Comparison of ENCODE assay signal across 3 cellular contexts in genomic region chr11:61529537-61530225, GRCh38.
A peak's percentile ranks its signal among the peaks of the same experiment; 100 is the strongest.
TF ChIP-seq lines count a peak whose summit lies in the region.

No MANE protein-coding gene starts in this region.

TF ChIP-seq in SK-N-SH, 30 proteins besides CTCF, POLR2A, EP300 and RAD21:
- 0 out of 2 replicates have a peak, but pooled peaks have one; percentile 23 for TF ChIP-seq MXI1 (IDR thresholded peaks at IDR 0.05; ENCODE audit: low read depth, low read length)
- TF ChIP-seq RCOR1 (IDR thresholded peaks at IDR 0.05; ENCODE audit: low read length) = no peak

TF ChIP-seq in SK-N-SH treated with all-trans-retinoic acid at 6 μM for 48 hours, 23 proteins besides CTCF, POLR2A, EP300 and RAD21:
- TF ChIP-seq CSRNP3 (CRISPR knock-in tag; IDR thresholded peaks at IDR 0.05) (no peak), ZNF70 (CRISPR knock-in tag; IDR thresholded peaks at IDR 0.05) (no peak), ISL1 (CRISPR knock-in tag; IDR thresholded peaks at IDR 0.05) (no peak), ZNF8 (CRISPR knock-in tag; IDR thresholded peaks at IDR 0.05) (no peak), CREB5 (CRISPR knock-in tag; IDR thresholded peaks at IDR 0.05; ENCODE audit: low read depth) (no peak), TSHZ2 (CRISPR knock-in tag; IDR thresholded peaks at IDR 0.05) (no peak), ZNF565 (CRISPR knock-in tag; conservative IDR thresholded peaks at IDR 0.05; ENCODE audit: low read depth) (no peak), ZFP30 (CRISPR knock-in tag; IDR thresholded peaks at IDR 0.05) (no peak), ESRRG (CRISPR knock-in tag; IDR thresholded peaks at IDR 0.05) (no peak), TOX (CRISPR knock-in tag; IDR thresholded peaks at IDR 0.05; ENCODE audit: borderline replicate concordance) (no peak), SNAI2 (CRISPR knock-in tag; IDR thresholded peaks at IDR 0.05) (no peak), CSDC2 (CRISPR knock-in tag; IDR thresholded peaks at IDR 0.05) (no peak), ZFP3 (CRISPR knock-in tag; IDR thresholded peaks at IDR 0.05) (no peak), BACH2 (CRISPR knock-in tag; IDR thresholded peaks at IDR 0.05; ENCODE audit: borderline replicate concordance) (no peak)
- TF ChIP-seq, protein P1, sequence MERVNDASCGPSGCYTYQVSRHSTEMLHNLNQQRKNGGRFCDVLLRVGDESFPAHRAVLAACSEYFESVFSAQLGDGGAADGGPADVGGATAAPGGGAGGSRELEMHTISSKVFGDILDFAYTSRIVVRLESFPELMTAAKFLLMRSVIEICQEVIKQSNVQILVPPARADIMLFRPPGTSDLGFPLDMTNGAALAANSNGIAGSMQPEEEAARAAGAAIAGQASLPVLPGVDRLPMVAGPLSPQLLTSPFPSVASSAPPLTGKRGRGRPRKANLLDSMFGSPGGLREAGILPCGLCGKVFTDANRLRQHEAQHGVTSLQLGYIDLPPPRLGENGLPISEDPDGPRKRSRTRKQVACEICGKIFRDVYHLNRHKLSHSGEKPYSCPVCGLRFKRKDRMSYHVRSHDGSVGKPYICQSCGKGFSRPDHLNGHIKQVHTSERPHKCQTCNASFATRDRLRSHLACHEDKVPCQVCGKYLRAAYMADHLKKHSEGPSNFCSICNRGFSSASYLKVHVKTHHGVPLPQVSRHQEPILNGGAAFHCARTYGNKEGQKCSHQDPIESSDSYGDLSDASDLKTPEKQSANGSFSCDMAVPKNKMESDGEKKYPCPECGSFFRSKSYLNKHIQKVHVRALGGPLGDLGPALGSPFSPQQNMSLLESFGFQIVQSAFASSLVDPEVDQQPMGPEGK (CRISPR knock-in tag; IDR thresholded peaks at IDR 0.05; ENCODE audit: borderline replicate concordance) = no peak

TF ChIP-seq in HepG2, 621 proteins besides CTCF, POLR2A, EP300 and RAD21 (continues in another document):
- peak; percentile 89 for TF ChIP-seq ZNF121 (CRISPR knock-in tag; IDR thresholded peaks at IDR 0.05)
- no peak for TF ChIP-seq POLR2AphosphoS2 (IDR thresholded peaks at IDR 0.05; ENCODE audit: low read depth, low read length)
- TF ChIP-seq PRDM4 (CRISPR knock-in tag; IDR thresholded peaks at IDR 0.05; ENCODE audit: borderline replicate concordance) = no peak
- no peak for TF ChIP-seq HOXD1 (CRISPR knock-in tag; IDR thresholded peaks at IDR 0.05)
- no peak for TF ChIP-seq KLF12 (CRISPR knock-in tag; IDR thresholded peaks at IDR 0.05; ENCODE audit: borderline replicate concordance)
- no peak for TF ChIP-seq ZNF34 (CRISPR knock-in tag; IDR thresholded peaks at IDR 0.05; ENCODE audit: borderline replicate concordance)
- no peak for TF ChIP-seq ZNF317 (CRISPR knock-in tag; IDR thresholded peaks at IDR 0.05)
- no peak for TF ChIP-seq ZNF160 (CRISPR knock-in tag; IDR thresholded peaks at IDR 0.05)
- TF ChIP-seq MLLT10 (CRISPR knock-in tag; IDR thresholded peaks at IDR 0.05) = no peak
- TF ChIP-seq ZNF224 (CRISPR knock-in tag; IDR thresholded peaks at IDR 0.05) = no peak
- no peak for TF ChIP-seq ZNF670 (CRISPR knock-in tag; IDR thresholded peaks at IDR 0.05; ENCODE audit: borderline replicate concordance)
- peak; percentile 53; the same call in 1 of the 2 replicates for TF ChIP-seq MED1 (CRISPR knock-in tag; IDR thresholded peaks at IDR 0.05)
- no peak for TF ChIP-seq NBN (conservative IDR thresholded peaks at IDR 0.05)
- TF ChIP-seq SMC3 (IDR thresholded peaks at IDR 0.05; ENCODE audit: low read length) = no peak
- no peak for TF ChIP-seq LCORL (IDR thresholded peaks at IDR 0.05)
- peak; percentile 86 for TF ChIP-seq LCORL (CRISPR knock-in tag; IDR thresholded peaks at IDR 0.05)
- no peak for TF ChIP-seq MAZ (IDR thresholded peaks at IDR 0.05; ENCODE audit: borderline replicate concordance, low read depth, low read length)
- peak; percentile 60; the same call in 1 of the 2 replicates for TF ChIP-seq MAZ (CRISPR knock-in tag; IDR thresholded peaks at IDR 0.05; ENCODE audit: low read depth)
- TF ChIP-seq DNMT1 (CRISPR knock-in tag; IDR thresholded peaks at IDR 0.05) = no peak
- TF ChIP-seq SALL1 (CRISPR knock-in tag; IDR thresholded peaks at IDR 0.05) = peak; percentile 85
- TF ChIP-seq ZNF7 (CRISPR knock-in tag; IDR thresholded peaks at IDR 0.05) = no peak
- TF ChIP-seq ZNF451 (CRISPR knock-in tag; IDR thresholded peaks at IDR 0.05) = 0 out of 2 replicates have a peak, but pooled peaks have one; percentile 27
- no peak for TF ChIP-seq ZNF766 (CRISPR knock-in tag; IDR thresholded peaks at IDR 0.05; ENCODE audit: borderline replicate concordance)
- no peak for TF ChIP-seq MED8 (CRISPR knock-in tag; IDR thresholded peaks at IDR 0.05; ENCODE audit: insufficient replicate concordance)
- TF ChIP-seq FOXK2 (IDR thresholded peaks at IDR 0.05) = no peak
- TF ChIP-seq ZNF768 (CRISPR knock-in tag; IDR thresholded peaks at IDR 0.05) = peak; percentile 47; the same call in 1 of the 2 replicates
- TF ChIP-seq ZNF570 (CRISPR knock-in tag; IDR thresholded peaks at IDR 0.05; ENCODE audit: borderline replicate concordance) = no peak
- no peak for TF ChIP-seq ZNF335 (CRISPR knock-in tag; IDR thresholded peaks at IDR 0.05)
- peak; percentile 79 for TF ChIP-seq HNF4A (CRISPR knock-in tag; IDR thresholded peaks at IDR 0.05)
- TF ChIP-seq ZFP62 (CRISPR knock-in tag; IDR thresholded peaks at IDR 0.05) = no peak
- TF ChIP-seq SKI (IDR thresholded peaks at IDR 0.05; ENCODE audit: partially characterized antibody) = no peak
- no peak for TF ChIP-seq SP140L (CRISPR knock-in tag; IDR thresholded peaks at IDR 0.05; ENCODE audit: borderline replicate concordance)
- no peak for TF ChIP-seq TSC22D2 (CRISPR knock-in tag; IDR thresholded peaks at IDR 0.05; ENCODE audit: borderline replicate concordance)
- TF ChIP-seq, protein P2, sequence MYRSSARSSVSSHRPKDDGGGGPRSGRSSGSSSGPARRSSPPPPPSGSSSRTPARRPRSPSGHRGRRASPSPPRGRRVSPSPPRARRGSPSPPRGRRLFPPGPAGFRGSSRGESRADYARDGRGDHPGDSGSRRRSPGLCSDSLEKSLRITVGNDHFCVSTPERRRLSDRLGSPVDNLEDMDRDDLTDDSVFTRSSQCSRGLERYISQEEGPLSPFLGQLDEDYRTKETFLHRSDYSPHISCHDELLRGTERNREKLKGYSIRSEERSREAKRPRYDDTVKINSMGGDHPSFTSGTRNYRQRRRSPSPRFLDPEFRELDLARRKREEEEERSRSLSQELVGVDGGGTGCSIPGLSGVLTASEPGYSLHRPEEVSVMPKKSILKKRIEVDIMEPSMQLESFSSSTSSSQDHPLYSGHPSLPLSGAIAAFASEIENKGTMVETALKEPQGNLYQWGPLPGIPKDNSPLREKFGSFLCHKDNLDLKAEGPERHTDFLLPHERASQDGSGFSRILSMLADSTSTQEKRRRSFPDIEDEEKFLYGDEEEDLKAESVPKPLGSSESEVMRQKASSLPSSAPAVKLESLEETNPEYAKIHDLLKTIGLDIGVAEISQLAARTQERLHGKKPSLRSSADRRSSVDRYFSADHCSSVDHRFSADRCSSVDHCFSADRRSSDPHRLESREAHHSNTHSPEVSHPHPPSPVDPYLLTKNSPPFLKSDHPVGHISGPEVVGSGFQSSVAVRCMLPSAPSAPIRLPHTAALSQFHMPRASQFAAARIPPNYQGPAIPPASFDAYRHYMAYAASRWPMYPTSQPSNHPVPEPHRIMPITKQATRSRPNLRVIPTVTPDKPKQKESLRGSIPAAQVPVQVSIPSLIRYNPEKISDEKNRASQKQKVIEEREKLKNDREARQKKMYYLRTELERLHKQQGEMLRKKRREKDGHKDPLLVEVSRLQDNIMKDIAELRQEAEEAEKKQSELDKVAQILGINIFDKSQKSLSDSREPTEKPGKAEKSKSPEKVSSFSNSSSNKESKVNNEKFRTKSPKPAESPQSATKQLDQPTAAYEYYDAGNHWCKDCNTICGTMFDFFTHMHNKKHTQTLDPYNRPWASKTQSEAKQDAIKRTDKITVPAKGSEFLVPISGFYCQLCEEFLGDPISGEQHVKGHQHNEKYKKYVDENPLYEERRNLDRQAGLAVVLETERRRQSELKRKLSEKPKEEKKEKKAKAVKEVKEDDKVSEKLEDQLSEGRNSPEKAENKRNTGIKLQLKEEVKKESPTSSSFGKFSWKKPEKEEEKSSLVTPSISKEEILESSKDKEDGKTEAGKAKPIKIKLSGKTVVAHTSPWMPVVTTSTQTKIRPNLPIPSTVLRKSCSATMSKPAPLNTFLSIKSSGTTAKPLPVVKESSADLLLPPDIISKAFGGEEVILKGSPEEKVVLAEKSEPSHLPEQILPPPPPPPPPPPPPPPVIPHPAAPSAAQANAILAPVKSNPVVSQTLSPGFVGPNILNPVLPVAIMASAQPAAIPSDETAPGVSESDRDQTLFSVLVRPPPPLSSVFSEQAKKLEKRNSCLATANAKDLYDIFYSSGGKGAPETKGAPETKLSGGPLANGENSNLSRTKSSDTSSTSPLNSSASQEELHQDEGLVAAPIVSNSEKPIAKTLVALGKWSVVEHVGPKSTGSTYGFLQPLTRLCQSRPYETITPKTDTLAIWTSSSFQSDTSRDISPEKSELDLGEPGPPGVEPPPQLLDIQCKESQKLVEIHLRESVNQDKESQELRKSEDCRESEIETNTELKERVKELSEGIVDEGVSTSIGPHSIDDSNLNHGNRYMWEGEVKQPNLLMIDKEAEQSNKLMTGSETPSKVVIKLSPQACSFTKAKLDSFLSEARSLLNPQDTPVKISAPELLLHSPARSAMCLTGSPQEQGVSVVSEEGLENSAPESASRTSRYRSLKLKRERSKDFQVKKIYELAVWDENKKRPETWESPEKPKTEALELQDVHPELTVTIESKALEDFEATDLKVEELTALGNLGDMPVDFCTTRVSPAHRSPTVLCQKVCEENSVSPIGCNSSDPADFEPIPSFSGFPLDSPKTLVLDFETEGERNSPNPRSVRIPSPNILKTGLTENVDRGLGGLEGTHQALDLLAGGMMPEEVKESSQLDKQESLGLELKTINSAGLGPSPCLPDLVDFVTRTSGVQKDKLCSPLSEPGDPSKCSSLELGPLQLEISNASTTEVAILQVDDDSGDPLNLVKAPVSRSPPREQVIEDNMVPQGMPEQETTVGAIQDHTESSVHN (CRISPR knock-in tag; IDR thresholded peaks at IDR 0.05) = no peak
- TF ChIP-seq, protein P1 (CRISPR knock-in tag; IDR thresholded peaks at IDR 0.05) = peak; percentile 33; the same call in 1 of the 2 replicates
- peak; percentile 27; the same call in 1 of the 2 replicates for TF ChIP-seq USF2 (IDR thresholded peaks at IDR 0.05; ENCODE audit: low read depth, low read length)
- TF ChIP-seq USF2 (CRISPR knock-in tag; IDR thresholded peaks at IDR 0.05; ENCODE audit: borderline replicate concordance) = no peak
- no peak for TF ChIP-seq PCBP1 (IDR thresholded peaks at IDR 0.05; ENCODE audit: borderline replicate concordance, low read depth, low read length)
- no peak for TF ChIP-seq ARID2 (CRISPR knock-in tag; IDR thresholded peaks at IDR 0.05; ENCODE audit: borderline replicate concordance)
